ENCODE assay signal across 1 cellular context in the genomic region with DNA sequence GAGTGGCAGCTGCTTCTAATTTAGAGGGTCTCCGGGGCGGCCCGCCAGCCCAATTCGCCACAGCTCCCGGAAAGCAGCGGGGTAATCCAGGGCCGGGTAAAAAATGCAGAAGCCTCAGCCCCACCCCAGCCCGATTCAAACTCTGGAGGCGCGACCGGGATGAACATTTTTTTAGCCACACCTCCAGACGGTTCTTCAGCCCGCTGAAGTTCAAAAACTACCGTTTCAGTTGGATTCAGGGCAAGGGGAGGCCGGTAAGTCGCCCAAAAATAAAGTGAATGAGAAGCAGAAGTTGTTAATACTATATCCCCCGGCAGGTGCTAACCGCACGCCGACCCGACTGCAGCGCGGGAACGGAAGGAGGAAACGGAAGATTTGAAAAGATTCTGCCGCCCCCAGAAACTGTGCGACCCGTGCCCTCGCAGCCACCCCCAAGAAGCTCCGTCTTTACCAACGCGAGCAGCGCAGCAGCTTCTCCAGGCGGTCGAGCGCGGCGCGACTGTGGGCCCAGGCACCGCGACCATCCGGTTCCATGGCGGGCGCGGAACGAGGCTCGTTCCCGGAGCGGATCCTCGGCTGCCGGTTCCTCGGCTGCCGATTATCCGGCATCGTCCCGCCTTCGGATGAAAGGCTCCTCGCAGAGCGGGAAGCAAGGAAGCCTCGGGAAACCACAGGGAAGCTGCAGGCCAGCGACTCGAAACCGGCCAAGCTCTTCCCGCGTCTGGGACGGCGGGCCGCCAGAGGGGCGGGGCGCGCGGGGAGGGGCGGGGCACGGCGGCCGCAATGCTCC.
TF ChIP-seq lines count a peak whose summit lies in the region.

Gene BARD1 (minus strand): TSS at position 723 of the 790 bp plus-strand sequence. CDS start 114 bp downstream, at position 609.

TF ChIP-seq in H1, 55 proteins besides CTCF, POLR2A, EP300 and RAD21 (continued from another document):
- TF ChIP-seq, protein P1, sequence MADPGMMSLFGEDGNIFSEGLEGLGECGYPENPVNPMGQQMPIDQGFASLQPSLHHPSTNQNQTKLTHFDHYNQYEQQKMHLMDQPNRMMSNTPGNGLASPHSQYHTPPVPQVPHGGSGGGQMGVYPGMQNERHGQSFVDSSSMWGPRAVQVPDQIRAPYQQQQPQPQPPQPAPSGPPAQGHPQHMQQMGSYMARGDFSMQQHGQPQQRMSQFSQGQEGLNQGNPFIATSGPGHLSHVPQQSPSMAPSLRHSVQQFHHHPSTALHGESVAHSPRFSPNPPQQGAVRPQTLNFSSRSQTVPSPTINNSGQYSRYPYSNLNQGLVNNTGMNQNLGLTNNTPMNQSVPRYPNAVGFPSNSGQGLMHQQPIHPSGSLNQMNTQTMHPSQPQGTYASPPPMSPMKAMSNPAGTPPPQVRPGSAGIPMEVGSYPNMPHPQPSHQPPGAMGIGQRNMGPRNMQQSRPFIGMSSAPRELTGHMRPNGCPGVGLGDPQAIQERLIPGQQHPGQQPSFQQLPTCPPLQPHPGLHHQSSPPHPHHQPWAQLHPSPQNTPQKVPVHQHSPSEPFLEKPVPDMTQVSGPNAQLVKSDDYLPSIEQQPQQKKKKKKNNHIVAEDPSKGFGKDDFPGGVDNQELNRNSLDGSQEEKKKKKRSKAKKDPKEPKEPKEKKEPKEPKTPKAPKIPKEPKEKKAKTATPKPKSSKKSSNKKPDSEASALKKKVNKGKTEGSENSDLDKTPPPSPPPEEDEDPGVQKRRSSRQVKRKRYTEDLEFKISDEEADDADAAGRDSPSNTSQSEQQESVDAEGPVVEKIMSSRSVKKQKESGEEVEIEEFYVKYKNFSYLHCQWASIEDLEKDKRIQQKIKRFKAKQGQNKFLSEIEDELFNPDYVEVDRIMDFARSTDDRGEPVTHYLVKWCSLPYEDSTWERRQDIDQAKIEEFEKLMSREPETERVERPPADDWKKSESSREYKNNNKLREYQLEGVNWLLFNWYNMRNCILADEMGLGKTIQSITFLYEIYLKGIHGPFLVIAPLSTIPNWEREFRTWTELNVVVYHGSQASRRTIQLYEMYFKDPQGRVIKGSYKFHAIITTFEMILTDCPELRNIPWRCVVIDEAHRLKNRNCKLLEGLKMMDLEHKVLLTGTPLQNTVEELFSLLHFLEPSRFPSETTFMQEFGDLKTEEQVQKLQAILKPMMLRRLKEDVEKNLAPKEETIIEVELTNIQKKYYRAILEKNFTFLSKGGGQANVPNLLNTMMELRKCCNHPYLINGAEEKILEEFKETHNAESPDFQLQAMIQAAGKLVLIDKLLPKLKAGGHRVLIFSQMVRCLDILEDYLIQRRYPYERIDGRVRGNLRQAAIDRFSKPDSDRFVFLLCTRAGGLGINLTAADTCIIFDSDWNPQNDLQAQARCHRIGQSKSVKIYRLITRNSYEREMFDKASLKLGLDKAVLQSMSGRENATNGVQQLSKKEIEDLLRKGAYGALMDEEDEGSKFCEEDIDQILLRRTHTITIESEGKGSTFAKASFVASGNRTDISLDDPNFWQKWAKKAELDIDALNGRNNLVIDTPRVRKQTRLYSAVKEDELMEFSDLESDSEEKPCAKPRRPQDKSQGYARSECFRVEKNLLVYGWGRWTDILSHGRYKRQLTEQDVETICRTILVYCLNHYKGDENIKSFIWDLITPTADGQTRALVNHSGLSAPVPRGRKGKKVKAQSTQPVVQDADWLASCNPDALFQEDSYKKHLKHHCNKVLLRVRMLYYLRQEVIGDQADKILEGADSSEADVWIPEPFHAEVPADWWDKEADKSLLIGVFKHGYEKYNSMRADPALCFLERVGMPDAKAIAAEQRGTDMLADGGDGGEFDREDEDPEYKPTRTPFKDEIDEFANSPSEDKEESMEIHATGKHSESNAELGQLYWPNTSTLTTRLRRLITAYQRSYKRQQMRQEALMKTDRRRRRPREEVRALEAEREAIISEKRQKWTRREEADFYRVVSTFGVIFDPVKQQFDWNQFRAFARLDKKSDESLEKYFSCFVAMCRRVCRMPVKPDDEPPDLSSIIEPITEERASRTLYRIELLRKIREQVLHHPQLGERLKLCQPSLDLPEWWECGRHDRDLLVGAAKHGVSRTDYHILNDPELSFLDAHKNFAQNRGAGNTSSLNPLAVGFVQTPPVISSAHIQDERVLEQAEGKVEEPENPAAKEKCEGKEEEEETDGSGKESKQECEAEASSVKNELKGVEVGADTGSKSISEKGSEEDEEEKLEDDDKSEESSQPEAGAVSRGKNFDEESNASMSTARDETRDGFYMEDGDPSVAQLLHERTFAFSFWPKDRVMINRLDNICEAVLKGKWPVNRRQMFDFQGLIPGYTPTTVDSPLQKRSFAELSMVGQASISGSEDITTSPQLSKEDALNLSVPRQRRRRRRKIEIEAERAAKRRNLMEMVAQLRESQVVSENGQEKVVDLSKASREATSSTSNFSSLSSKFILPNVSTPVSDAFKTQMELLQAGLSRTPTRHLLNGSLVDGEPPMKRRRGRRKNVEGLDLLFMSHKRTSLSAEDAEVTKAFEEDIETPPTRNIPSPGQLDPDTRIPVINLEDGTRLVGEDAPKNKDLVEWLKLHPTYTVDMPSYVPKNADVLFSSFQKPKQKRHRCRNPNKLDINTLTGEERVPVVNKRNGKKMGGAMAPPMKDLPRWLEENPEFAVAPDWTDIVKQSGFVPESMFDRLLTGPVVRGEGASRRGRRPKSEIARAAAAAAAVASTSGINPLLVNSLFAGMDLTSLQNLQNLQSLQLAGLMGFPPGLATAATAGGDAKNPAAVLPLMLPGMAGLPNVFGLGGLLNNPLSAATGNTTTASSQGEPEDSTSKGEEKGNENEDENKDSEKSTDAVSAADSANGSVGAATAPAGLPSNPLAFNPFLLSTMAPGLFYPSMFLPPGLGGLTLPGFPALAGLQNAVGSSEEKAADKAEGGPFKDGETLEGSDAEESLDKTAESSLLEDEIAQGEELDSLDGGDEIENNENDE (IDR thresholded peaks at IDR 0.05; ENCODE audit: insufficient replicate concordance, low read length) = no peak
- TF ChIP-seq JUND (IDR thresholded peaks at IDR 0.05; ENCODE audit: low read length) (no peak), BACH1 (IDR thresholded peaks at IDR 0.05; ENCODE audit: low read length) (no peak), EZH2 (IDR thresholded peaks at IDR 0.05; ENCODE audit: low read depth, low read length, severe bottlenecking) (no peak), EGR1 (IDR thresholded peaks at IDR 0.05; ENCODE audit: borderline replicate concordance, low read depth, low read length) (no peak), NRF1 (IDR thresholded peaks at IDR 0.05; ENCODE audit: low read depth, low read length) (no peak), TAF1 (IDR thresholded peaks at IDR 0.05; ENCODE audit: low read depth, low read length) (peak; percentile 50), RNF2 (IDR thresholded peaks at IDR 0.05; ENCODE audit: borderline replicate concordance, low read depth, low read length, missing control alignments, poor library complexity, severe bottlenecking) (no peak), CHD1 (IDR thresholded peaks at IDR 0.05; ENCODE audit: low read depth, low read length) (no peak), TAF7 (optimal IDR thresholded peaks at IDR 0.05; ENCODE audit: borderline replicate concordance, low read depth, low read length) (peak; percentile 42), NANOG (IDR thresholded peaks at IDR 0.05; ENCODE audit: insufficient read depth, low read depth, low read length, poor library complexity, severe bottlenecking) (no peak), ATF3 (IDR thresholded peaks at IDR 0.05; ENCODE audit: insufficient read depth, low read depth, low read length) (no peak), ASH2L (IDR thresholded peaks at IDR 0.05; ENCODE audit: low read length) (peak; percentile 77), HDAC2 (IDR thresholded peaks at IDR 0.05; ENCODE audit: borderline replicate concordance in 1 of 2, low read depth in 2 of 2, low read length in 2 of 2) (peak in 1 of 2 experiments; percentile 71; a peak in 1 of 4 replicates), ZNF274 (IDR thresholded peaks at IDR 0.05; ENCODE audit: borderline replicate concordance, extremely low read depth, low read length) (no peak), ATF2 (IDR thresholded peaks at IDR 0.05; ENCODE audit: low read length) (no peak), CBX8 (IDR thresholded peaks at IDR 0.05; ENCODE audit: borderline replicate concordance, low read depth, low read length) (no peak), POU5F1 (IDR thresholded peaks at IDR 0.05; ENCODE audit: low read depth, low read length) (no peak), CREB1 (IDR thresholded peaks at IDR 0.05) (no peak), MAX (IDR thresholded peaks at IDR 0.05) (no peak; the same call in 1 of the 2 replicates), SUZ12 (IDR thresholded peaks at IDR 0.05; ENCODE audit: low read length) (no peak), CBX5 (IDR thresholded peaks at IDR 0.05; ENCODE audit: low read depth, low read length) (no peak), SIX5 (IDR thresholded peaks at IDR 0.05; ENCODE audit: low read depth, low read length) (no peak), HDAC6 (IDR thresholded peaks at IDR 0.05; ENCODE audit: low read depth, low read length) (no peak), SAP30 (IDR thresholded peaks at IDR 0.05; ENCODE audit: insufficient read depth, insufficient replicate concordance, low read length) (no peak), TBP (IDR thresholded peaks at IDR 0.05; ENCODE audit: low read depth, low read length) (peak; percentile 58), PHF8 (conservative IDR thresholded peaks at IDR 0.05; ENCODE audit: low read depth, low read length) (peak; percentile 83), BCL11A (IDR thresholded peaks at IDR 0.05; ENCODE audit: low read depth in 2 of 2, low read length in 2 of 2) (no peak), GTF2F1 (IDR thresholded peaks at IDR 0.05; ENCODE audit: borderline replicate concordance, low read depth, low read length) (no peak), RBBP5 (IDR thresholded peaks at IDR 0.05; ENCODE audit: borderline replicate concordance, low read depth, low read length) (peak; percentile 67; the same call in 1 of the 2 replicates), SIN3A (conservative IDR thresholded peaks at IDR 0.05 in 1 of 2, IDR thresholded peaks at IDR 0.05 in 1 of 2; ENCODE audit: low read depth in 1 of 2, low read length in 2 of 2) (peak in 1 of 2 experiments; percentile 7; a peak in 1 of 4 replicates), RFX5 (IDR thresholded peaks at IDR 0.05; ENCODE audit: borderline replicate concordance, low read depth, low read length) (no peak), POLR2AphosphoS5 (IDR thresholded peaks at IDR 0.05; ENCODE audit: low read depth, low read length) (peak; percentile 49; the same call in 1 of the 2 replicates), MAFK (IDR thresholded peaks at IDR 0.05; ENCODE audit: low read depth, low read length) (no peak), KDM5A (IDR thresholded peaks at IDR 0.05; ENCODE audit: low read length) (no peak), KDM4A (IDR thresholded peaks at IDR 0.05; ENCODE audit: low read depth, low read length, severe bottlenecking) (no peak)
- TF ChIP-seq, protein P2, sequence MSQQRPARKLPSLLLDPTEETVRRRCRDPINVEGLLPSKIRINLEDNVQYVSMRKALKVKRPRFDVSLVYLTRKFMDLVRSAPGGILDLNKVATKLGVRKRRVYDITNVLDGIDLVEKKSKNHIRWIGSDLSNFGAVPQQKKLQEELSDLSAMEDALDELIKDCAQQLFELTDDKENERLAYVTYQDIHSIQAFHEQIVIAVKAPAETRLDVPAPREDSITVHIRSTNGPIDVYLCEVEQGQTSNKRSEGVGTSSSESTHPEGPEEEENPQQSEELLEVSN (IDR thresholded peaks at IDR 0.05) = 0 out of 2 replicates have a peak, but pooled peaks have one; percentile 22
- TF ChIP-seq, protein P3, sequence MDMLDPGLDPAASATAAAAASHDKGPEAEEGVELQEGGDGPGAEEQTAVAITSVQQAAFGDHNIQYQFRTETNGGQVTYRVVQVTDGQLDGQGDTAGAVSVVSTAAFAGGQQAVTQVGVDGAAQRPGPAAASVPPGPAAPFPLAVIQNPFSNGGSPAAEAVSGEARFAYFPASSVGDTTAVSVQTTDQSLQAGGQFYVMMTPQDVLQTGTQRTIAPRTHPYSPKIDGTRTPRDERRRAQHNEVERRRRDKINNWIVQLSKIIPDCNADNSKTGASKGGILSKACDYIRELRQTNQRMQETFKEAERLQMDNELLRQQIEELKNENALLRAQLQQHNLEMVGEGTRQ (IDR thresholded peaks at IDR 0.05; ENCODE audit: low read length) = no peak
